In genomic region chr2:30335981-30336538, GRCh38 we compare ENCODE assay signal across 18 cellular contexts.
DNase-seq lines count a peak whose midpoint lies in the region; ATAC-seq, FAIRE-seq and TF ChIP-seq lines count a peak whose summit lies in the region.
"Had no signal": no experiment of that assay in that cellular context is flagged by ENCODE, and none has a peak within 500 bp of the region (broad histone marks: within the 10 kb centered on the region; RNA-seq: fewer than 3 reads in every experiment).

No MANE protein-coding gene starts in this region.

- peaks cover 2% of the 10 kb centered on the region for H3K36me3 Mint-ChIP-seq in activated CD4-positive, alpha-beta T cell treated with anti-CD3 and anti-CD28 coated beads, Interleukin-2, amount 10 ng/mL, durations not matched to agents 7 days and 5 days (ENCODE audit: low read depth)
- no peaks in the 10 kb centered on the region for H3K36me3 Mint-ChIP-seq in activated T-helper 17 cell treated with anti-CD3 and anti-CD28 coated beads, Interleukin-2, amount 50 U/mL, for 72 hours (ENCODE audit: low read depth)
- H3K36me3 Mint-ChIP-seq in naive thymus-derived CD8-positive, alpha-beta T cell: no peaks in the 10 kb centered on the region

- peak; percentile 10 for DNase-seq in activated CD4-positive, alpha-beta T cell treated with anti-CD3 and anti-CD28 coated beads, Interleukin-2, amount 10 ng/mL, durations not matched to agents 7 days and 5 days
- no peak for DNase-seq in activated CD4-positive, alpha-beta T cell treated with anti-CD3 and anti-CD28 coated beads, Interleukin-2, amount 50 U/mL, for 1 hour
- no peak for DNase-seq in GM12892 (ENCODE audit: insufficient read length)
- no peak for DNase-seq in naive thymus-derived CD8-positive, alpha-beta T cell
- no peak for DNase-seq in NCI-H2171 treated with DMSO at 0.1 percent for 48 hours (lab: John Stamatoyannopoulos, UW)
- no peak for DNase-seq in frontal cortex (ENCODE audit: low spot score in 2 of 2)
- DNase-seq in NCI-H524 (lab: John Stamatoyannopoulos, UW): no peak
- DNase-seq: aorta, DMS 273 treated with DMSO at 0.1 percent for 48 hours, dorsolateral prefrontal cortex, foreskin fibroblast, GOT3, kidney, MV-4-11, NCI-H226, upper lobe of left lung had no signal

- CTCF ChIA-PET in activated CD4-positive, alpha-beta T cell treated with anti-CD3 and anti-CD28 coated beads, Interleukin-2, amount 10 ng/mL, durations not matched to agents 7 days and 5 days (lab: Charles Lee): interaction anchor here (0.6 to 3.4 kb wide), 11 partner anchors 11 to 221 kb away, joined by 3 to 15 read pairs (median 4); no protein-coding TSS in a partner anchor

- H3K27ac Mint-ChIP-seq in activated CD4-positive, alpha-beta T cell treated with anti-CD3 and anti-CD28 coated beads, Interleukin-2, amount 10 ng/mL, durations not matched to agents 7 days and 5 days: peak overlapping the region; percentile 99
- H3K27ac Mint-ChIP-seq in activated T-helper 17 cell treated with anti-CD3 and anti-CD28 coated beads, Interleukin-2, amount 50 U/mL, for 72 hours: peak overlapping the region; percentile 98
- H3K27ac Mint-ChIP-seq in naive thymus-derived CD8-positive, alpha-beta T cell: peak overlapping the region; percentile 94 to 100 (median 98)

- H3K4me1 Mint-ChIP-seq in activated CD4-positive, alpha-beta T cell treated with anti-CD3 and anti-CD28 coated beads, Interleukin-2, amount 10 ng/mL, durations not matched to agents 7 days and 5 days: peaks cover 82% of the 10 kb centered on the region
- H3K4me1 Mint-ChIP-seq in activated T-helper 17 cell treated with anti-CD3 and anti-CD28 coated beads, Interleukin-2, amount 50 U/mL, for 72 hours: peaks cover 63% of the 10 kb centered on the region
- H3K4me1 Mint-ChIP-seq in naive thymus-derived CD8-positive, alpha-beta T cell: peaks cover 65 to 94% (median 89%) of the 10 kb centered on the region in 4 donors

- FAIRE-seq in GM12892 (lab: Jason Lieb, UNC): no peak
- FAIRE-seq in frontal cortex (lab: Jason Lieb, UNC): no peak
- FAIRE-seq: A549, kidney had no signal

- H3K27me3 Mint-ChIP-seq in activated CD4-positive, alpha-beta T cell treated with anti-CD3 and anti-CD28 coated beads, Interleukin-2, amount 10 ng/mL, durations not matched to agents 7 days and 5 days: no peaks in the 10 kb centered on the region
- H3K27me3 Mint-ChIP-seq in activated T-helper 17 cell treated with anti-CD3 and anti-CD28 coated beads, Interleukin-2, amount 50 U/mL, for 72 hours: no peaks in the 10 kb centered on the region
- H3K27me3 Mint-ChIP-seq in naive thymus-derived CD8-positive, alpha-beta T cell: no peaks in the 10 kb centered on the region

- no peak for ATAC-seq in activated T-helper 17 cell treated with anti-CD3 and anti-CD28 coated beads, Interleukin-2, amount 50 U/mL, for 72 hours (replicated peaks)
- no peak for ATAC-seq in naive thymus-derived CD8-positive, alpha-beta T cell

- TF ChIP-seq POLR2A in GM12892 (IDR thresholded peaks at IDR 0.05; ENCODE audit: low read depth, low read length): 0 out of 2 replicates have a peak, but pooled peaks have one; percentile 13

- H3K4me3 Mint-ChIP-seq in activated CD4-positive, alpha-beta T cell treated with anti-CD3 and anti-CD28 coated beads, Interleukin-2, amount 10 ng/mL, durations not matched to agents 7 days and 5 days: peak overlapping the region; percentile 68
- peak overlapping the region; percentile 93 for H3K4me3 Mint-ChIP-seq in activated T-helper 17 cell treated with anti-CD3 and anti-CD28 coated beads, Interleukin-2, amount 50 U/mL, for 72 hours
- peak overlapping the region; percentile 76 to 92 (median 84) for H3K4me3 Mint-ChIP-seq in naive thymus-derived CD8-positive, alpha-beta T cell

- H3K9me3 Mint-ChIP-seq in activated CD4-positive, alpha-beta T cell treated with anti-CD3 and anti-CD28 coated beads, Interleukin-2, amount 10 ng/mL, durations not matched to agents 7 days and 5 days: peaks cover 3% of the 10 kb centered on the region
- no peaks in the 10 kb centered on the region for H3K9me3 Mint-ChIP-seq in activated T-helper 17 cell treated with anti-CD3 and anti-CD28 coated beads, Interleukin-2, amount 50 U/mL, for 72 hours
- peaks cover 0 to 1% (median 0%) of the 10 kb centered on the region in 9 donors for H3K9me3 Mint-ChIP-seq in naive thymus-derived CD8-positive, alpha-beta T cell

- POLR2A ChIA-PET in activated CD4-positive, alpha-beta T cell treated with anti-CD3 and anti-CD28 coated beads, Interleukin-2, amount 10 ng/mL, durations not matched to agents 7 days and 5 days (lab: Charles Lee): no interaction called here
- POLR2A ChIA-PET in naive thymus-derived CD8-positive, alpha-beta T cell (lab: Charles Lee): interaction anchor here (0.6 to 6.5 kb wide), 24 partner anchors 8 to 190 kb away, joined by 3 to 211 read pairs (median 8); partner anchors contain the start of genes LBH, LCLAT1 and YPEL5
